ENCODE assay signal across 8 cellular contexts in genomic region chr14:22653012-22653621, GRCh38. TPM values are rescaled to one million over a fixed set of nuclear protein-coding genes. Genes with fewer than 3 reads are reported as not detected.
DNase-seq lines count a peak whose midpoint lies in the region; ATAC-seq and TF ChIP-seq lines count a peak whose summit lies in the region.

No MANE protein-coding gene starts in this region.

- ATAC-seq in sciatic nerve: peak; percentile 86
- no peak for ATAC-seq in GM18867 (IDR thresholded peaks at IDR 0.05; ENCODE audit: unreplicated experiment)

- H3K27me3 Mint-ChIP-seq in activated naive CD4-positive, alpha-beta T cell treated with anti-CD3 and anti-CD28 coated beads for 36 hours (ENCODE audit: low read depth): no peaks in the 10 kb centered on the region

- no peak overlapping the region for H3K27ac Mint-ChIP-seq in activated naive CD4-positive, alpha-beta T cell treated with anti-CD3 and anti-CD28 coated beads for 36 hours

- CTCF ChIA-PET in RWPE1 (lab: Yijun Ruan, JAX): interaction anchor here (0.6 to 3.7 kb wide), 18 partner anchors 36 to 263 kb away, joined by 3 to 44 read pairs (median 4); partner anchors contain the start of genes ABHD4, DAD1 and OXA1L
- CTCF ChIA-PET in activated naive CD4-positive, alpha-beta T cell treated with anti-CD3 and anti-CD28 coated beads for 36 hours (lab: Charles Lee): interaction anchor here (0.5 to 10.4 kb wide), 21 partner anchors 9 to 1012 kb away, joined by 3 to 141 read pairs (median 4); partner anchors contain the start of genes ABHD4, DAD1 and OR6J1

- H3K4me3 Mint-ChIP-seq in activated naive CD4-positive, alpha-beta T cell treated with anti-CD3 and anti-CD28 coated beads for 36 hours: no peak overlapping the region

- H3K4me1 ChIP-seq in cardiac muscle cell (ENCODE audit: low read depth): no peaks in the 10 kb centered on the region

- TF ChIP-seq CTCF in LNCAP (IDR thresholded peaks at IDR 0.05) (peak; percentile 84), RWPE1 (conservative IDR thresholded peaks at IDR 0.05; ENCODE audit: low read depth) (peak; percentile 84), cardiac muscle cell (IDR thresholded peaks at IDR 0.05; ENCODE audit: low read depth, low read length) (peak; percentile 95)

- no peaks in the 10 kb centered on the region for H3K27me3 ChIP-seq in cardiac muscle cell

- H3K4me3 ChIP-seq in cardiac muscle cell: no peak overlapping the region

- no peaks in the 10 kb centered on the region for H3K36me3 ChIP-seq in cardiac muscle cell

- DNase-seq in activated gamma-delta T cell treated with Interleukin-2 at 50 U/mL for 16 hours: peak; percentile 41
- DNase-seq in activated gamma-delta T cell (lab: John Stamatoyannopoulos, UW): no peak
- peak; percentile 78 for DNase-seq in RWPE1 (ENCODE audit: low spot score)
- DNase-seq in activated naive CD4-positive, alpha-beta T cell treated with anti-CD3 and anti-CD28 coated beads for 36 hours: peak; percentile 78
- peak; percentile 77 to 83 for DNase-seq in cardiac muscle cell (ENCODE audit: low read depth in 1 of 2, low spot score in 1 of 2)
- DNase-seq in sciatic nerve (ENCODE audit: low spot score): peak; percentile 74

- intact Hi-C loops in activated naive CD4-positive, alpha-beta T cell treated with anti-CD3 and anti-CD28 coated beads for 36 hours (cut with micrococcal nuclease): loop anchor here (1.0 to 10.0 kb wide), 7 partner anchors 54 to 786 kb away; partner anchors contain the start of gene ABHD4
- intact Hi-C loops in sciatic nerve (cut with DNase I): no loop called here

- POLR2A ChIA-PET in RWPE1 (lab: Yijun Ruan, JAX; ENCODE audit: low non-redundant PET): no interaction called here

- no peaks in the 10 kb centered on the region for H3K9me3 Mint-ChIP-seq in activated naive CD4-positive, alpha-beta T cell treated with anti-CD3 and anti-CD28 coated beads for 36 hours

- H3K27ac ChIP-seq in RWPE1: no peak overlapping the region
- no peak overlapping the region for H3K27ac ChIP-seq in cardiac muscle cell

- no peaks in the 10 kb centered on the region for H3K36me3 Mint-ChIP-seq in activated naive CD4-positive, alpha-beta T cell treated with anti-CD3 and anti-CD28 coated beads for 36 hours (ENCODE audit: low read depth)

- H3K4me1 Mint-ChIP-seq in activated naive CD4-positive, alpha-beta T cell treated with anti-CD3 and anti-CD28 coated beads for 36 hours (ENCODE audit: low read depth): no peaks in the 10 kb centered on the region

- H3K9me3 ChIP-seq in cardiac muscle cell (ENCODE audit: low read depth): no peaks in the 10 kb centered on the region

RNA-seq across cellular contexts. Expression of gene OR6J1, which starts 9.0 kb away (rescaled TPM):
- total RNA-seq in activated naive CD4-positive, alpha-beta T cell treated with anti-CD3 and anti-CD28 coated beads for 36 hours: not detected
- total RNA-seq in cardiac muscle cell: not detected in 2 replicates
- not detected in 2 replicates for polyA plus RNA-seq in cardiac muscle cell
- total RNA-seq in sciatic nerve: not detected

RNA-seq across cellular contexts. Expression of gene ABHD4, which starts 55.0 kb away (rescaled TPM):
- total RNA-seq in activated naive CD4-positive, alpha-beta T cell treated with anti-CD3 and anti-CD28 coated beads for 36 hours: 10 to 100 TPM; 11.1 to 11.9 TPM
- total RNA-seq in cardiac muscle cell (33.1 and 33.4 TPM in 2 replicates), sciatic nerve (45.2 TPM)
- 41.0 and 43.5 TPM in 2 replicates for polyA plus RNA-seq in cardiac muscle cell
